26 cellular contexts compared by ENCODE assay signal in genomic region chr18:49322770-49323490, GRCh38.
"Had no signal": no experiment of that assay in that cellular context is flagged by ENCODE, and none has a peak within 500 bp of the region (broad histone marks: within the 10 kb centered on the region; RNA-seq: fewer than 3 reads in every experiment).

No MANE protein-coding gene starts in this region.

- H3K79me2 ChIP-seq: hepatocyte had no signal

- H3K36me3 ChIP-seq: brain microvascular endothelial cell, pancreas, transverse colon had no signal

- ATAC-seq: activated CD8-positive, alpha-beta memory T cell treated with anti-CD3 and anti-CD28 coated beads, Interleukin-2, amount 10 ng/mL, durations not matched to agents 7 days and 5 days; activated CD8-positive, alpha-beta T cell treated with anti-CD3 and anti-CD28 coated beads for 36 hours; activated naive CD8-positive, alpha-beta T cell treated with anti-CD3 and anti-CD28 coated beads, Interleukin-2, amount 50 U/mL, for 24 hours; effector memory CD8-positive, alpha-beta T cell; left cardiac atrium; natural killer cell; psoas muscle; right cardiac atrium; stimulated activated memory B cell treated with anti-CD40 and anti-IgM and Interleukin-4, amounts not matched to agents 10 μg/mL and 1 μg/mL and 100 μg/mL, for 72 hours had no signal

- H3K4me1 ChIP-seq: psoas muscle, transverse colon had no signal

- H3K9me3 ChIP-seq: esophagus muscularis mucosa, pancreas, psoas muscle, transverse colon had no signal

- H3K4me3 ChIP-seq: esophagus muscularis mucosa, hepatocyte, pancreas, psoas muscle, skin epidermis, transverse colon had no signal

- DNase-seq: activated CD4-positive, alpha-beta T cell treated with anti-CD3 and anti-CD28 coated beads, Interleukin-2, amount 10 ng/mL, durations not matched to agents 7 days and 5 days; activated CD4-positive, CD25-positive, alpha-beta regulatory T cell treated with anti-CD3 and anti-CD28 coated beads, Interleukin-2, amount 50 U/mL, for 72 hours; activated CD8-positive, alpha-beta memory T cell treated with anti-CD3 and anti-CD28 coated beads, Interleukin-2, amount 10 ng/mL, durations not matched to agents 7 days and 5 days; activated CD8-positive, alpha-beta T cell treated with anti-CD3 and anti-CD28 coated beads for 36 hours; activated gamma-delta T cell; activated naive CD4-positive, alpha-beta T cell treated with anti-CD3 and anti-CD28 coated beads, Interleukin-2, amount 50 U/mL, for 16 hours; activated naive CD8-positive, alpha-beta T cell treated with anti-CD3 and anti-CD28 coated beads, Interleukin-2, amount 50 U/mL, for 24 hours; activated T-cell treated with anti-CD3 and anti-CD28 coated beads for 4 hours; anterior cingulate cortex; brain microvascular endothelial cell; central memory CD4-positive, alpha-beta T cell; effector memory CD8-positive, alpha-beta T cell; immature natural killer cell; left cardiac atrium; midbrain; natural killer cell; psoas muscle; right cardiac atrium; stimulated activated CD4-positive, alpha-beta T cell treated with anti-CD3 and anti-CD28 coated beads, Interleukin-2, amount 100 ng/mL, for 24 hours; transverse colon had no signal

- H2AFZ ChIP-seq: hepatocyte had no signal

- H3K4me2 ChIP-seq: hepatocyte had no signal

- H3K27me3 ChIP-seq: brain microvascular endothelial cell, esophagus muscularis mucosa, hepatocyte, pancreas, transverse colon had no signal

- H3K27ac ChIP-seq: esophagus muscularis mucosa, hepatocyte, pancreas, psoas muscle, transverse colon, VCaP had no signal
